17 cellular contexts compared by ENCODE assay signal in the genomic region with DNA sequence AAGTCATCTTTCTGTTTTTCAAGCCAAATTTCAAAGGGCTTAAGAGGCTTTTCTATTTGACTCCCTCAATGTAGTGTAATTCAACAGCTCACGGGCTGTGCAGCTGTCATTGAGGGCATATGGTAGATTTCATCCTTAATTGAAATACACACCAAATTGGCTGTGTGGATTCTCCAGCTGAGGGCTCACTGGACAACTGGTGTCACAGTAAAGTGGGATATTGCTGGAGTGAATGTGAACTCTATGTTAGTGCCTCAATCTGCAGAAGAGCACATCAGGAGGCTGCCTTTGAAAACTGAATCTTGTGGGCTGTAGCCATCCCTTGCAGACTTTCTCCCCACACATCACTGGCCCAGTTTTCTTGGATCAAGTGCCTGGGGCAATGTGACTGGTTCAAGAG.
"Had no signal": no experiment of that assay in that cellular context is flagged by ENCODE, and none has a peak within 500 bp of the region (broad histone marks: within the 10 kb centered on the region; RNA-seq: fewer than 3 reads in every experiment).

No MANE protein-coding gene starts in this region.

- H3K4me1 ChIP-seq: body of pancreas, lower lobe of right lung, neural progenitor cell had no signal

- H3K4me1 Mint-ChIP-seq: neural progenitor cell; stimulated activated memory B cell treated with anti-CD40 and anti-IgM and Interleukin-4, amounts not matched to agents 10 μg/mL and 1 μg/mL and 100 μg/mL, for 72 hours had no signal

- H3K36me3 Mint-ChIP-seq: neural progenitor cell had no signal

- H3K9me3 Mint-ChIP-seq: dendritic cell treated with granulocyte-macrophage colony-stimulating factor and Interleukin-4, amounts not matched to agents 40 ng/mL and 50 ng/mL, for 4 days; neural progenitor cell; stimulated activated memory B cell treated with anti-CD40 and anti-IgM and Interleukin-4, amounts not matched to agents 10 μg/mL and 1 μg/mL and 100 μg/mL, for 72 hours had no signal

- H3K27ac Mint-ChIP-seq: activated naive CD8-positive, alpha-beta T cell; dendritic cell treated with granulocyte-macrophage colony-stimulating factor and Interleukin-4, amounts not matched to agents 40 ng/mL and 50 ng/mL, for 4 days; neural progenitor cell; stimulated activated memory B cell treated with anti-CD40 and anti-IgM and Interleukin-4, amounts not matched to agents 10 μg/mL and 1 μg/mL and 100 μg/mL, for 72 hours had no signal

- H3K36me3 ChIP-seq: neural progenitor cell, ovary had no signal

- H3K27ac ChIP-seq: body of pancreas, lower lobe of right lung, neural progenitor cell, ovary had no signal

- DNase-seq: activated CD4-positive, alpha-beta T cell treated with anti-CD3 and anti-CD28 coated beads, Interleukin-2, amount 50 U/mL, for 48 hours; activated CD4-positive, CD25-positive, alpha-beta regulatory T cell treated with anti-CD3 and anti-CD28 coated beads, Interleukin-2, amount 50 U/mL, for 72 hours; activated effector memory CD4-positive, alpha-beta T cell treated with anti-CD3 and anti-CD28 coated beads, Interleukin-2, amount 50 U/mL, for 16 hours; activated T-cell treated with anti-CD3 and anti-CD28 coated beads, Interleukin-2, amount 50 U/mL, for 1 hour; amygdala; body of pancreas; central memory CD4-positive, alpha-beta T cell; effector memory CD4-positive, alpha-beta T cell; foreskin fibroblast; lower lobe of right lung; ovary; stimulated activated CD4-positive, alpha-beta T cell treated with anti-CD3 and anti-CD28 coated beads, Interleukin-12 subunit alpha, Interleukin-12 subunit beta, amount 100 ng/mL, for 4 hours; stimulated activated CD4-positive, alpha-beta T cell treated with anti-CD3 and anti-CD28 coated beads, Interleukin-2, amount 100 ng/mL, for 24 hours had no signal

- H3K27me3 ChIP-seq: body of pancreas, neural progenitor cell, ovary had no signal

- H3K9me3 ChIP-seq: body of pancreas, lower lobe of right lung, ovary had no signal

- ATAC-seq: body of pancreas; lower lobe of right lung; stimulated activated memory B cell treated with anti-CD40 and anti-IgM and Interleukin-4, amounts not matched to agents 10 μg/mL and 1 μg/mL and 100 μg/mL, for 72 hours had no signal

- H3K4me3 ChIP-seq: body of pancreas, lower lobe of right lung, neural progenitor cell, ovary had no signal

- H3K4me3 Mint-ChIP-seq: activated naive CD8-positive, alpha-beta T cell; dendritic cell treated with granulocyte-macrophage colony-stimulating factor and Interleukin-4, amounts not matched to agents 40 ng/mL and 50 ng/mL, for 4 days; neural progenitor cell; stimulated activated memory B cell treated with anti-CD40 and anti-IgM and Interleukin-4, amounts not matched to agents 10 μg/mL and 1 μg/mL and 100 μg/mL, for 72 hours had no signal

- H3K27me3 Mint-ChIP-seq: activated naive CD8-positive, alpha-beta T cell; dendritic cell treated with granulocyte-macrophage colony-stimulating factor and Interleukin-4, amounts not matched to agents 40 ng/mL and 50 ng/mL, for 4 days; stimulated activated memory B cell treated with anti-CD40 and anti-IgM and Interleukin-4, amounts not matched to agents 10 μg/mL and 1 μg/mL and 100 μg/mL, for 72 hours had no signal
